17 cellular contexts compared by ENCODE assay signal in the genomic region with DNA sequence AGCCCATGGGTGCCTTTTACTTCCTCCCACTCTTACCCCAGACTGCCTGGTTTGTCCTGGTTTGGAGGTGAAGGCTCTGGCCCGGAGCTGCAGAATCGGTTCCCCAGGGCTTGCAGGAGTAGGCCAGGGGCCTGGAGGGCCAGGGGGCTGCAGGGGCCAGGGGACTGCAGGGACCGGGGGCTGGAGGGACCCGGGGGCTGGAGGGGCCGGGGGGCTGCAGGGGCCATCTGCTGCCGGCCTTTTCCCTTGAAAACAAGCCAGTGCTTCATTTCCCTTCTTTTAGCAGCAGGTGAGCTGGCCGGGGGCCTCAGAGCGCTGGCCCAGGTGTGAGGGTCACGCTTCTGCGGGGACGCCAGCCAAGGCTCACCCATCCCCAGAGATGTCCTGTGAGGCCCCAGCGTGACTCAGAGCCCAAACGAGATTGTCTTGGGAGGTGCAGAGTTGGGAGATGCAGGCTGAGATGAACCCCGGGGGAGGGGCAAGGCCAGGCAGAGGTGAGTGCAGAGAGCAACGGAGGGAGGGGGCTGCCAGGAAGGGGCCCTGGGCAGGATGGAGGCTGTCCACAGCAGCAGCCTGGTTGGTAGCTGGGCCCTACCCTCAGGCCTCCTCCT.
DNase-seq lines count a peak whose midpoint lies in the region; ATAC-seq and TF ChIP-seq lines count a peak whose summit lies in the region.
"Had no signal": no experiment of that assay in that cellular context is flagged by ENCODE, and none has a peak within 500 bp of the region (broad histone marks: within the 10 kb centered on the region; RNA-seq: fewer than 3 reads in every experiment).

No MANE protein-coding gene starts in this region.

- H3K36me3 ChIP-seq in tibial artery (no peaks in the 10 kb centered on the region), esophagus muscularis mucosa (no peaks in the 10 kb centered on the region)

- H3K9me3 ChIP-seq in tibial artery (no peaks in the 10 kb centered on the region), esophagus muscularis mucosa (no peaks in the 10 kb centered on the region)

- peaks cover 3% of the 10 kb centered on the region for H3K9me3 Mint-ChIP-seq in chondrocyte (ENCODE audit: low read depth)

- intact Hi-C loops in left colon (cut with DNase I, micrococcal nuclease), result no loop called here
- intact Hi-C loops in tibial artery (cut with DNase I; ENCODE audit: low total_unique reads), result no loop called here
- intact Hi-C loops in esophagus muscularis mucosa (cut with DNase I), result no loop called here

- H3K27me3 ChIP-seq in tibial artery (peaks cover 0 to 72% of the 10 kb centered on the region in 2 donors), esophagus muscularis mucosa (peaks cover 0 to 49% (median 2%) of the 10 kb centered on the region in 4 donors)

- peaks cover 17% of the 10 kb centered on the region for H3K27me3 Mint-ChIP-seq in chondrocyte (ENCODE audit: low read depth)
- H3K27me3 Mint-ChIP-seq: activated CD4-positive, alpha-beta T cell treated with anti-CD3 and anti-CD28 coated beads, Interleukin-2, amount 10 ng/mL, durations not matched to agents 7 days and 5 days had no signal

- no peak overlapping the region for H3K27ac ChIP-seq in tibial artery
- H3K27ac ChIP-seq in esophagus muscularis mucosa (replicated peaks in 1 of 4), result no peak overlapping the region

- TF ChIP-seq CTCF in chondrocyte (IDR thresholded peaks at IDR 0.05) (no peak), tibial artery (IDR thresholded peaks at IDR 0.05) (no peak), esophagus muscularis mucosa (IDR thresholded peaks at IDR 0.05) (no peak)

- no peak for TF ChIP-seq EP300 in esophagus muscularis mucosa (IDR thresholded peaks at IDR 0.05)

- H3K4me3 Mint-ChIP-seq in chondrocyte (ENCODE audit: unreplicated experiment), result no peak overlapping the region
- H3K4me3 Mint-ChIP-seq: activated CD4-positive, alpha-beta T cell treated with anti-CD3 and anti-CD28 coated beads, Interleukin-2, amount 10 ng/mL, durations not matched to agents 7 days and 5 days; HFFc6; neural crest cell had no signal

- DNase-seq in activated effector memory CD4-positive, alpha-beta T cell treated with anti-CD3 and anti-CD28 coated beads, Interleukin-2, amount 50 U/mL, for 16 hours, result peak; percentile 54
- DNase-seq in activated effector memory CD4-positive, alpha-beta T cell treated with Interleukin-2 at 50 U/mL for 16 hours, result no peak
- DNase-seq in chondrocyte (ENCODE audit: low spot score) (peak; percentile 63), left colon (peak; percentile 8 to 15), tibial artery (peak; percentile 10 to 33), H4 (ENCODE audit: low spot score) (no peak), esophagus muscularis mucosa (ENCODE audit: extremely low spot score) (no peak)
- DNase-seq: activated CD4-positive, alpha-beta T cell treated with anti-CD3 and anti-CD28 coated beads, Interleukin-2, amount 10 ng/mL, durations not matched to agents 7 days and 5 days; activated CD8-positive, alpha-beta memory T cell treated with anti-CD3 and anti-CD28 coated beads, Interleukin-2, amount 50 U/mL, for 48 hours; activated gamma-delta T cell treated with Interleukin-2 at 50 U/mL for 16 hours; cerebellar nuclear complex; effector CD4-positive, alpha-beta T cell; HFFc6; NCI-H524 treated with DMSO at 0.1 percent for 48 hours; stimulated activated CD8-positive, alpha-beta memory T cell treated with anti-CD3 and anti-CD28 coated beads, Interleukin-4, amount 100 ng/mL, for 48 hours had no signal

- 38% methylated on average over 10 of the region's 15 CpGs for WGBS in esophagus muscularis mucosa

- no peaks in the 10 kb centered on the region for H3K4me1 Mint-ChIP-seq in chondrocyte (ENCODE audit: low read depth)
- H3K4me1 Mint-ChIP-seq: activated CD4-positive, alpha-beta T cell treated with anti-CD3 and anti-CD28 coated beads, Interleukin-2, amount 10 ng/mL, durations not matched to agents 7 days and 5 days had no signal

- no peak overlapping the region for H3K4me3 ChIP-seq in tibial artery
- H3K4me3 ChIP-seq in esophagus muscularis mucosa, result no peak overlapping the region

- H3K4me1 ChIP-seq in tibial artery (no peaks in the 10 kb centered on the region), esophagus muscularis mucosa (no peaks in the 10 kb centered on the region)

- no peak overlapping the region for H3K27ac Mint-ChIP-seq in chondrocyte (ENCODE audit: unreplicated experiment)
- H3K27ac Mint-ChIP-seq: activated CD4-positive, alpha-beta T cell treated with anti-CD3 and anti-CD28 coated beads, Interleukin-2, amount 10 ng/mL, durations not matched to agents 7 days and 5 days; HFFc6 had no signal

- TF ChIP-seq POLR2A in esophagus muscularis mucosa (IDR thresholded peaks at IDR 0.05; ENCODE audit: low read depth), result no peak

- ATAC-seq in left colon, result no peak
- ATAC-seq in GM19463 (IDR thresholded peaks at IDR 0.05; ENCODE audit: unreplicated experiment), result no peak

- no peaks in the 10 kb centered on the region for H3K36me3 Mint-ChIP-seq in chondrocyte (ENCODE audit: low read depth)

Comparison
In these comparisons a context has a peak if more than half of its experiments do, and no peak if none do; other contexts are left out.
1. DNase-seq: peak in activated effector memory CD4-positive, alpha-beta T cell treated with anti-CD3 and anti-CD28 coated beads, Interleukin-2, amount 50 U/mL, for 16 hours (single experiment), chondrocyte (single experiment), left colon (2 of 2) and tibial artery (2 of 2); none in activated effector memory CD4-positive, alpha-beta T cell treated with Interleukin-2 at 50 U/mL for 16 hours (single experiment), H4 (single experiment) and esophagus muscularis mucosa (single experiment).